8 cellular contexts compared by ENCODE assay signal in the genomic region with DNA sequence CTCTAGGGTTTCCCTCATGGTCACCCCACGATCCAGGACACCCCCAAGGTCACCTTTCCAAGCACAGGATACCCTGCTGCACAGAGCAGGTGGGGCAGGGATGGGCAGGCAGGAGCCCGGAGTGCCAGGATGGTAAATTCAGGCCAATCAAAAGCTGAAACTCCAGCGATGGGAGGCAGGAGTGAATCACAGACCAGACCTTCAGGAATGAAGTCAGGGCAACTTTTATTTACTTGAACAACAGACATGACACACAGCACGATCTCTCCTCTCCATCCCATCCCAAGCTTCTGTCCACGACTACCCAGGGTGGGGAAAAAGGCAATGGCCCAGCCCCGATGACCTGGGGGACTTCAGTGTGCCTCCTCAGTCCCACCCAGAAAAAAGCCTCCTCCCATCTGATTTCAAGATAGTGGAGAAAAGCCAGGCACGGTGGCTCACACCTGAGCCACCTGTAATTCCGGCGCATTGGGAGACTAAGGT. TPM values are rescaled to one million over a fixed set of nuclear protein-coding genes. Genes with fewer than 3 reads are reported as not detected.
DNase-seq lines count a peak whose midpoint lies in the region; ATAC-seq and TF ChIP-seq lines count a peak whose summit lies in the region.

No MANE protein-coding gene starts in this region.

- H3K27ac ChIP-seq in foreskin keratinocyte (no peak overlapping the region), smooth muscle cell (ENCODE audit: low read depth) (peak overlapping the region; percentile 100)

- H3K4me2 ChIP-seq in smooth muscle cell: peak overlapping the region; percentile 9

- H3K9me3 ChIP-seq in smooth muscle cell (replicated peaks; ENCODE audit: low read depth): no peaks in the 10 kb centered on the region

- H3K36me3 ChIP-seq in smooth muscle cell (ENCODE audit: low read depth): no peaks in the 10 kb centered on the region

- no peak overlapping the region for H2AFZ ChIP-seq in smooth muscle cell (ENCODE audit: low read depth)

- peaks cover 21% of the 10 kb centered on the region for H3K36me3 Mint-ChIP-seq in activated B cell treated with CpG ODN at 0.5 μM for 24 hours (ENCODE audit: low read depth)

- peak overlapping the region; percentile 90 for H3K4me3 Mint-ChIP-seq in activated B cell treated with CpG ODN at 0.5 μM for 24 hours

- ATAC-seq in activated B cell treated with CpG ODN at 0.5 μM for 24 hours (ENCODE audit: low read depth): no peak
- peak; percentile 20 for ATAC-seq in foreskin keratinocyte
- no peak for ATAC-seq in GM21447 (IDR thresholded peaks at IDR 0.05; ENCODE audit: unreplicated experiment)
- ATAC-seq in GM19395 (IDR thresholded peaks at IDR 0.05; ENCODE audit: unreplicated experiment): no peak

- H3K27me3 ChIP-seq in foreskin keratinocyte: no peaks in the 10 kb centered on the region
- H3K27me3 ChIP-seq in smooth muscle cell (ENCODE audit: low read depth): no peaks in the 10 kb centered on the region

- H3K4me1 ChIP-seq in foreskin keratinocyte (peaks cover 8% of the 10 kb centered on the region), smooth muscle cell (ENCODE audit: low read depth) (peaks cover 3% of the 10 kb centered on the region)

- H3K4me1 Mint-ChIP-seq in activated B cell treated with CpG ODN at 0.5 μM for 24 hours: peaks cover 52% of the 10 kb centered on the region

- no peaks in the 10 kb centered on the region for H3K27me3 Mint-ChIP-seq in activated B cell treated with CpG ODN at 0.5 μM for 24 hours

- no peaks in the 10 kb centered on the region for H3K9me3 Mint-ChIP-seq in activated B cell treated with CpG ODN at 0.5 μM for 24 hours

- intact Hi-C loops in activated B cell treated with CpG ODN at 0.5 μM for 24 hours (cut with micrococcal nuclease): no loop called here

- no peak overlapping the region for H3K4me3 ChIP-seq in smooth muscle cell

- CTCF ChIA-PET in activated B cell treated with CpG ODN at 0.5 μM for 24 hours (lab: Charles Lee): interaction anchor here (1.3 to 4.0 kb wide), 2 partner anchors 28 to 38 kb away, joined by 7 to 9 read pairs; no protein-coding TSS in a partner anchor

- peaks cover 99% of the 10 kb centered on the region for H4K20me1 ChIP-seq in smooth muscle cell (ENCODE audit: low read depth)

- WGBS in smooth muscle cell (ENCODE audit: low lambda C conversion rate): 55% methylated on average over 9 of the region's 9 CpGs

- peak; percentile 51 for DNase-seq in HK-2 (ENCODE audit: unreplicated experiment)
- DNase-seq in activated B cell treated with CpG ODN at 0.5 μM for 24 hours: no peak
- peak; percentile 63 to 82 for DNase-seq in foreskin keratinocyte
- no peak for DNase-seq in smooth muscle cell (lab: John Stamatoyannopoulos, UW; ENCODE audit: unreplicated experiment)
- no peak for DNase-seq in NCI-H2171 (lab: John Stamatoyannopoulos, UW)
- no peak for DNase-seq in NCI-H774 (lab: John Stamatoyannopoulos, UW)

- H3K9ac ChIP-seq in smooth muscle cell (ENCODE audit: low read depth): peak overlapping the region; percentile 10

- no peak for TF ChIP-seq CTCF in activated B cell treated with CpG ODN at 0.5 μM for 24 hours (IDR thresholded peaks at IDR 0.05)
- TF ChIP-seq CTCF in foreskin keratinocyte (conservative IDR thresholded peaks at IDR 0.05): no peak
- TF ChIP-seq CTCF in smooth muscle cell (IDR thresholded peaks at IDR 0.05; ENCODE audit: borderline replicate concordance, insufficient read depth, poor library complexity, severe bottlenecking): no peak

- peaks cover 39% of the 10 kb centered on the region for H3K79me2 ChIP-seq in smooth muscle cell (ENCODE audit: low read depth)

- POLR2A ChIA-PET in activated B cell treated with CpG ODN at 0.5 μM for 24 hours (lab: Charles Lee): interaction anchor here (0.5 to 3.7 kb wide), 4 partner anchors 13 to 48 kb away, joined by 3 to 25 read pairs (median 5); a partner anchor contains a TSS

- H3F3A ChIP-seq in smooth muscle cell (ENCODE audit: low read depth): peaks cover 66% of the 10 kb centered on the region

- H3K27ac Mint-ChIP-seq in activated B cell treated with CpG ODN at 0.5 μM for 24 hours: peak overlapping the region; percentile 86

RNA-seq across cellular contexts. Expression of a gene that starts 39.1 kb away (rescaled TPM):
- total RNA-seq in activated B cell treated with CpG ODN at 0.5 μM for 24 hours (8.5 and 11.2 TPM in 2 replicates), foreskin keratinocyte (4.3 and 5.6 TPM in 2 replicates), smooth muscle cell (3.0 and 4.7 TPM in 2 replicates)
- polyA plus RNA-seq in foreskin keratinocyte (2.1 and 3.1 TPM in 2 replicates), smooth muscle cell (5.8 and 8.2 TPM in 2 replicates)

RNA-seq across cellular contexts. Expression of a gene that starts 42.6 kb away (rescaled TPM):
- total RNA-seq in activated B cell treated with CpG ODN at 0.5 μM for 24 hours (not detected in 2 replicates), foreskin keratinocyte (0.56 and 1.2 TPM in 2 replicates), smooth muscle cell (not detected in 2 replicates)
- polyA plus RNA-seq in foreskin keratinocyte (0.64 and 1.3 TPM in 2 replicates), smooth muscle cell (2.7 and 2.8 TPM in 2 replicates)

Comparison
In these comparisons a context has a peak if more than half of its experiments do, and no peak if none do; other contexts are left out.
1. DNase-seq: peak in HK-2 (single experiment) and foreskin keratinocyte (2 of 2); none in activated B cell treated with CpG ODN at 0.5 μM for 24 hours (single experiment), smooth muscle cell (single experiment), NCI-H2171 (single experiment) and NCI-H774 (single experiment).